ENCODE assay signal across 18 cellular contexts in genomic region chr10:118256825-118257570, GRCh38.
A peak's percentile ranks its signal among the peaks of the same experiment; 100 is the strongest.
DNase-seq lines count a peak whose midpoint lies in the region; ATAC-seq and TF ChIP-seq lines count a peak whose summit lies in the region.
"Had no signal": no experiment of that assay in that cellular context is flagged by ENCODE, and none has a peak within 500 bp of the region (broad histone marks: within the 10 kb centered on the region; RNA-seq: fewer than 3 reads in every experiment).

No MANE protein-coding gene starts in this region.

- no peak for ATAC-seq in GM21381 (IDR thresholded peaks at IDR 0.05; ENCODE audit: unreplicated experiment)
- ATAC-seq: HCT116 had no signal

- TF ChIP-seq POLR2A in uterus (IDR thresholded peaks at IDR 0.05) = no peak

- peak in 2 of 3 experiments; percentile 20 to 73 for DNase-seq in NCI-H1417 (lab: John Stamatoyannopoulos, UW)
- DNase-seq in NCI-H1417 treated with DMSO at 0.1 percent for 48 hours (lab: John Stamatoyannopoulos, UW) = no peak
- peak; percentile 91 for DNase-seq in NCI-H82 (lab: John Stamatoyannopoulos, UW)
- no peak for DNase-seq in endodermal cell
- DNase-seq in uterus = no peak
- DNase-seq in midbrain (lab: John Stamatoyannopoulos, UW) = no peak
- DNase-seq in cerebellum (ENCODE audit: low spot score) = no peak
- DNase-seq: C1 segment of cervical spinal cord, DMS153, EL, KBM-7, NCI-H1092, NCI-H2029 treated with DMSO at 0.1 percent for 48 hours, NCI-H524, PC-9 had no signal

- peaks cover 23% of the 10 kb centered on the region for H3K4me1 Mint-ChIP-seq in endodermal cell

- H3K36me3 ChIP-seq in endodermal cell (ENCODE audit: control insufficient read depth, insufficient read depth, low read length) (no peaks in the 10 kb centered on the region), uterus (no peaks in the 10 kb centered on the region)

- peak overlapping the region; percentile 46 for H3K27ac ChIP-seq in endodermal cell (ENCODE audit: low read depth, low read length)
- peak overlapping the region; percentile 28 to 68 for H3K27ac ChIP-seq in uterus
- H3K27ac ChIP-seq: 22Rv1, PC-9 had no signal

- H3K9me3 Mint-ChIP-seq in endodermal cell = no peaks in the 10 kb centered on the region

- H3K4me1 ChIP-seq in endodermal cell (ENCODE audit: control insufficient read depth, insufficient read depth, low read length) (no peaks in the 10 kb centered on the region), uterus (no peaks in the 10 kb centered on the region)

- H3K4me3 ChIP-seq in endodermal cell (ENCODE audit: low read length) (no peak overlapping the region), uterus (no peak overlapping the region)
- H3K4me3 ChIP-seq: PC-9 had no signal

- H3K9me3 ChIP-seq in endodermal cell (ENCODE audit: control insufficient read depth, low read length) (no peaks in the 10 kb centered on the region), uterus (no peaks in the 10 kb centered on the region)

- peaks cover 95% of the 10 kb centered on the region for H3K27me3 ChIP-seq in endodermal cell (ENCODE audit: control insufficient read depth, insufficient read depth, low read length, poor library complexity, severe bottlenecking)
- H3K27me3 ChIP-seq in uterus = no peaks in the 10 kb centered on the region

- H3K36me3 Mint-ChIP-seq in endodermal cell (ENCODE audit: low read depth) = no peaks in the 10 kb centered on the region

- TF ChIP-seq CTCF in endodermal cell (conservative IDR thresholded peaks at IDR 0.05) (no peak), uterus (IDR thresholded peaks at IDR 0.05) (no peak)

- 49 to 75% methylated on average over 3 to 7 of the region's 7 CpGs for WGBS in endodermal cell (ENCODE audit: insufficient coverage in 1 of 2, insufficient read length in 1 of 2), 2 experiments

- no peak overlapping the region for H3K4me3 Mint-ChIP-seq in endodermal cell

- intact Hi-C loops in uterus (cut with DNase I; ENCODE audit: low total_unique reads) = no loop called here

- H3K9ac ChIP-seq in endodermal cell (ENCODE audit: extremely low read depth, low read length, poor library complexity, severe bottlenecking) = no peak overlapping the region

- no peak overlapping the region for H3K27ac Mint-ChIP-seq in endodermal cell

- peaks cover 66% of the 10 kb centered on the region for H3K27me3 Mint-ChIP-seq in endodermal cell (ENCODE audit: insufficient read depth)

Comparison
In these comparisons a context has a peak if more than half of its experiments do, and no peak if none do; other contexts are left out.
1. DNase-seq: peak in NCI-H1417 (2 of 3) and NCI-H82 (single experiment); none in NCI-H1417 treated with DMSO at 0.1 percent for 48 hours (single experiment), endodermal cell (single experiment), uterus (0 of 2), midbrain (single experiment) and cerebellum (single experiment).